8 cellular contexts compared by ENCODE assay signal in the genomic region with DNA sequence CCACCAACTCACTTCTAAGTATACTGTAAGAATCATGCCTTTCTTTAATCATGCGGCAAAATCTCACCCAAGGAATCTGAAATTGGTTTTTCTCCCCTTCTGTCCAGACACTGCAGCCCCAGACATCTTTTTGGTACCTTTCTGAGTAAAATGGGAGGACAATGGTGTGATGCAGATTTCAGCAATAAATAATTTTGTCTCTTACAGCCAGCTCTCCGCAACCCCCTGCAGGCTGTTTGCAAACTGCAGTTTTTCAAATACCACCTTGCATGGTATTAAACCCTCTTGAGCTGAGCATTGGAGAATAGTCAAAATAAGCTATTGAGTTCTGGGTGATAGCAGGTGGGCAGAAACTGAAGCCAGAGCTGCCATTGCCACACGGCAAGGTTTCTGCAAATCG. TPM values are rescaled to one million over a fixed set of nuclear protein-coding genes. Genes with fewer than 3 reads are reported as not detected.
DNase-seq lines count a peak whose midpoint lies in the region; ATAC-seq, FAIRE-seq and TF ChIP-seq lines count a peak whose summit lies in the region.

No MANE protein-coding gene starts in this region.

- no peaks in the 10 kb centered on the region for H3K4me1 ChIP-seq in mucosa of descending colon (ENCODE audit: low read depth)

- H3K36me3 Mint-ChIP-seq in activated CD4-positive, alpha-beta T cell treated with anti-CD3 and anti-CD28 coated beads, Interleukin-2, amount 10 ng/mL, durations not matched to agents 24 days and 14 days (ENCODE audit: low read depth), result no peaks in the 10 kb centered on the region

- H3K4me3 ChIP-seq in bronchial epithelial cell (ENCODE audit: low read depth, low read length) (no peak overlapping the region), mucosa of descending colon (no peak overlapping the region)

- TF ChIP-seq CTCF in bronchial epithelial cell (IDR thresholded peaks at IDR 0.05; ENCODE audit: insufficient read depth, low read length, severe bottlenecking) (peak; percentile 64), mucosa of descending colon (IDR thresholded peaks at IDR 0.05) (no peak)

- intact Hi-C loops in mucosa of descending colon (cut with DNase I, micrococcal nuclease), result no loop called here
- intact Hi-C loops in activated CD4-positive, alpha-beta T cell treated with anti-CD3 and anti-CD28 coated beads, Interleukin-2, amount 10 ng/mL, durations not matched to agents 24 days and 14 days (cut with micrococcal nuclease), result no loop called here

- FAIRE-seq in bronchial epithelial cell (lab: Jason Lieb, UNC), result peak; percentile 13

- no peaks in the 10 kb centered on the region for H3K27me3 Mint-ChIP-seq in activated CD4-positive, alpha-beta T cell treated with anti-CD3 and anti-CD28 coated beads, Interleukin-2, amount 10 ng/mL, durations not matched to agents 24 days and 14 days

- H3K9me3 ChIP-seq in mucosa of descending colon, result peaks cover 4% of the 10 kb centered on the region

- H3K9me3 Mint-ChIP-seq in activated CD4-positive, alpha-beta T cell treated with anti-CD3 and anti-CD28 coated beads, Interleukin-2, amount 10 ng/mL, durations not matched to agents 24 days and 14 days, result peaks cover 3% of the 10 kb centered on the region

- peak; percentile 44 for ATAC-seq in mucosa of descending colon
- ATAC-seq in HG02642 (IDR thresholded peaks at IDR 0.05; ENCODE audit: poor library complexity, unreplicated experiment), result no peak

- peak; percentile 46 for DNase-seq in D341Med (ENCODE audit: low spot score)
- peak; percentile 39 for DNase-seq in NAMALWA (ENCODE audit: low spot score)
- peak; percentile 33 for DNase-seq in bronchial epithelial cell (ENCODE audit: low read depth)
- peak in 1 of 3 donors; percentile 54 for DNase-seq in mucosa of descending colon
- no peak for DNase-seq in activated CD4-positive, alpha-beta T cell treated with anti-CD3 and anti-CD28 coated beads, Interleukin-2, amount 50 U/mL, for 48 hours
- no peak for DNase-seq in NCI-H2107 (lab: John Stamatoyannopoulos, UW)
- DNase-seq in activated CD4-positive, alpha-beta T cell treated with anti-CD3 and anti-CD28 coated beads, Interleukin-2, amount 10 ng/mL, durations not matched to agents 24 days and 14 days, result no peak

- no peak overlapping the region for H3K4me3 Mint-ChIP-seq in activated CD4-positive, alpha-beta T cell treated with anti-CD3 and anti-CD28 coated beads, Interleukin-2, amount 10 ng/mL, durations not matched to agents 24 days and 14 days

- H3K4me1 Mint-ChIP-seq in activated CD4-positive, alpha-beta T cell treated with anti-CD3 and anti-CD28 coated beads, Interleukin-2, amount 10 ng/mL, durations not matched to agents 24 days and 14 days, result no peaks in the 10 kb centered on the region

- H3K36me3 ChIP-seq in bronchial epithelial cell (ENCODE audit: control insufficient read depth, insufficient read depth, low read length) (no peaks in the 10 kb centered on the region), mucosa of descending colon (ENCODE audit: low read depth) (no peaks in the 10 kb centered on the region)

- H3K27me3 ChIP-seq in bronchial epithelial cell (ENCODE audit: control insufficient read depth, insufficient read depth, low read length), result no peaks in the 10 kb centered on the region

- no peak overlapping the region for H3K27ac Mint-ChIP-seq in activated CD4-positive, alpha-beta T cell treated with anti-CD3 and anti-CD28 coated beads, Interleukin-2, amount 10 ng/mL, durations not matched to agents 24 days and 14 days

RNA-seq across cellular contexts. Expression of gene GPR39, which starts 32.2 kb away (rescaled TPM):
- total RNA-seq in bronchial epithelial cell (7.1 and 10.0 TPM in 2 replicates), mucosa of descending colon (10 to 100 TPM; 11.6 to 33.7 (median 20.6) TPM)
- not detected in 2 replicates for total RNA-seq in activated CD4-positive, alpha-beta T cell treated with anti-CD3 and anti-CD28 coated beads, Interleukin-2, amount 10 ng/mL, durations not matched to agents 24 days and 14 days

Comparison
In these comparisons a context has a peak if more than half of its experiments do, and no peak if none do; other contexts are left out.
1. DNase-seq: peak in D341Med (single experiment), NAMALWA (single experiment) and bronchial epithelial cell (single experiment); none in activated CD4-positive, alpha-beta T cell treated with anti-CD3 and anti-CD28 coated beads, Interleukin-2, amount 50 U/mL, for 48 hours (0 of 2), NCI-H2107 (single experiment) and activated CD4-positive, alpha-beta T cell treated with anti-CD3 and anti-CD28 coated beads, Interleukin-2, amount 10 ng/mL, durations not matched to agents 24 days and 14 days (single experiment).